ENCODE assay signal across 23 cellular contexts in the genomic region with DNA sequence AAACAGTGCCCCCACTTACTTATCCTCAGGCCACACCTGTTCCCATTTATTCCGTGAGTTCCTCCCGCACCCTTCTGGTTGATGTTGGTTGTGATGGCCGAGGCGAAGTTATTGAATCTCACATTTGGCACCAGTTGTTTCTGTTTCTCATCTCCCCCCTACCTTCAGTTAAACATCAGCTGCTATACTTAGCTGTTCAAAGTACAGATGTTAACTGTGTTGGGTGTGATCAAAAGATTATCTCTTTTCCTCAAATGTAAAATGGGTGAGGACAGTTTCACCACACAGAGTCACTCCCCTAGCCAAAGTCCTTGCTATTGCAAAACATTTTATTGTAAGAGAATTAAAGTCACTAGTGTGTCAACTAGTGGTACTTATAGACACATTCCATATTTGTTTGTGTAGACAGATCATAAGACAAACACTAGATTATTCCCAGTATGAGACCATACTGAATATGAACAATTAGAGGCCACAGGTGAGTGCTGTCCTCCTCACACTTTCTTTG. TPM values are rescaled to one million over a fixed set of nuclear protein-coding genes. Genes with fewer than 3 reads are reported as not detected.
DNase-seq lines count a peak whose midpoint lies in the region; ATAC-seq and TF ChIP-seq lines count a peak whose summit lies in the region.
"Had no signal": no experiment of that assay in that cellular context is flagged by ENCODE, and none has a peak within 500 bp of the region (broad histone marks: within the 10 kb centered on the region; RNA-seq: fewer than 3 reads in every experiment).

No MANE protein-coding gene starts in this region.

- TF ChIP-seq POLR2A in HCT116 (IDR thresholded peaks at IDR 0.05; ENCODE audit: borderline replicate concordance, extremely low read depth, insufficient read depth, insufficient read length) (no peak), transverse colon (IDR thresholded peaks at IDR 0.05) (no peak)

- WGBS in hepatocyte (ENCODE audit: low lambda C conversion rate, missing lambda C conversion rate), result 55% methylated on average over 4 of the region's 4 CpGs
- 16 to 34% methylated on average over 4 of the region's 4 CpGs for WGBS in transverse colon (ENCODE audit: low coverage in 1 of 2), 2 donors

- H2AFZ ChIP-seq in HCT116 (ENCODE audit: low read depth, low read length, poor library complexity, severe bottlenecking) (no peak overlapping the region), hepatocyte (no peak overlapping the region)

- intact Hi-C loops in HCT116 (cut with micrococcal nuclease) (no loop called here), transverse colon (cut with DNase I; ENCODE audit: low total_unique reads) (no loop called here)

- H3K27me3 ChIP-seq in HCT116 (ENCODE audit: insufficient read depth, low read length) (no peaks in the 10 kb centered on the region), RWPE2 (ENCODE audit: insufficient read depth, poor library complexity, severe bottlenecking) (no peaks in the 10 kb centered on the region), hepatocyte (no peaks in the 10 kb centered on the region), transverse colon (peaks cover 33% of the 10 kb centered on the region)
- H3K27me3 ChIP-seq: body of pancreas, pancreas had no signal

- TF ChIP-seq RAD21 in HCT116 (IDR thresholded peaks at IDR 0.05; ENCODE audit: low read depth), result no peak

- H3K4me3 ChIP-seq in HCT116 (replicated peaks in 1 of 2; ENCODE audit: low read depth in 1 of 2, low read length in 2 of 2) (peak overlapping the region; percentile 79 to 93), RWPE2 (ENCODE audit: severe bottlenecking) (peak overlapping the region; percentile 73), hepatocyte (no peak overlapping the region), transverse colon (peak overlapping the region in 1 of 4 donors; percentile 31)
- H3K4me3 ChIP-seq: body of pancreas, coronary artery, pancreas, sigmoid colon, thoracic aorta had no signal

- H3K4me1 Mint-ChIP-seq in stimulated activated naive CD8-positive, alpha-beta T cell treated with anti-CD3 and anti-CD28 coated beads, Interleukin-15, amount 100 ng/mL, for 72 hours, result peaks cover 39% of the 10 kb centered on the region

- TF ChIP-seq CTCF in HCT116 (IDR thresholded peaks at IDR 0.05 in 2 of 3, conservative IDR thresholded peaks at IDR 0.05 in 1 of 3; ENCODE audit: borderline replicate concordance in 1 of 3, insufficient read depth in 1 of 3, low read depth in 2 of 3, low read length in 2 of 3) (no peak), RWPE2 (IDR thresholded peaks at IDR 0.05; ENCODE audit: poor library complexity, severe bottlenecking) (no peak), hepatocyte (IDR thresholded peaks at IDR 0.05; ENCODE audit: poor library complexity) (no peak), transverse colon (IDR thresholded peaks at IDR 0.05) (no peak)

- H3K27ac ChIP-seq in HCT116 (ENCODE audit: low read depth, low read length) (no peak overlapping the region), RWPE2 (ENCODE audit: poor library complexity, severe bottlenecking) (peak overlapping the region; percentile 66), hepatocyte (peak overlapping the region; percentile 96), transverse colon (peak overlapping the region; percentile 85 to 90 (median 88))
- H3K27ac ChIP-seq: body of pancreas, coronary artery, pancreas, sigmoid colon, thoracic aorta had no signal

- peaks cover 8 to 26% of the 10 kb centered on the region in 2 experiments; a peak in 3 of 4 replicates for H3K4me1 ChIP-seq in HCT116 (ENCODE audit: control insufficient read depth in 1 of 2, insufficient read depth in 2 of 2, low read length in 2 of 2)
- peaks cover 36% of the 10 kb centered on the region for H3K4me1 ChIP-seq in RWPE2 (ENCODE audit: insufficient read depth, poor library complexity, severe bottlenecking)
- peaks cover 14% of the 10 kb centered on the region for H3K4me1 ChIP-seq in hepatocyte (ENCODE audit: insufficient read depth)
- H3K4me1 ChIP-seq in transverse colon, result peaks cover 0 to 18% (median 9%) of the 10 kb centered on the region in 4 donors
- H3K4me1 ChIP-seq: body of pancreas had no signal

- ATAC-seq in HCT116 (no peak), RWPE2 (ENCODE audit: low read depth) (no peak)
- ATAC-seq in stimulated activated naive CD8-positive, alpha-beta T cell treated with anti-CD3 and anti-CD28 coated beads, Interleukin-15, amount 100 ng/mL, for 72 hours, result no peak
- ATAC-seq: body of pancreas; naive thymus-derived CD4-positive, alpha-beta T cell; stimulated activated memory B cell treated with anti-CD40 and anti-IgM and Interleukin-4, amounts not matched to agents 10 μg/mL and 1 μg/mL and 100 μg/mL, for 72 hours had no signal

- in situ Hi-C loops in transverse colon (cut with MboI; ENCODE audit: low pct_ligation_motif_present in 1 of 4, low pct_unique_long_range_greater_than_20kb in 1 of 4, low sequenced_read_pairs in 3 of 4), result no loop called here

- no peak overlapping the region for H3K4me3 Mint-ChIP-seq in stimulated activated naive CD8-positive, alpha-beta T cell treated with anti-CD3 and anti-CD28 coated beads, Interleukin-15, amount 100 ng/mL, for 72 hours
- H3K4me3 Mint-ChIP-seq: activated CD4-positive, alpha-beta T cell treated with anti-CD3 and anti-CD28 coated beads, Interleukin-2, amount 10 ng/mL, durations not matched to agents 7 days and 5 days; stimulated activated memory B cell treated with anti-CD40 and anti-IgM and Interleukin-4, amounts not matched to agents 10 μg/mL and 1 μg/mL and 100 μg/mL, for 72 hours had no signal

- TF ChIP-seq EP300 in transverse colon (IDR thresholded peaks at IDR 0.05; ENCODE audit: low read depth), result no peak

- H3K27me3 Mint-ChIP-seq in stimulated activated naive CD8-positive, alpha-beta T cell treated with anti-CD3 and anti-CD28 coated beads, Interleukin-15, amount 100 ng/mL, for 72 hours, result peaks cover 75% of the 10 kb centered on the region

- peak overlapping the region; percentile 89 for H3K9ac ChIP-seq in HCT116 (ENCODE audit: low read length)

- RAD21 ChIA-PET in HCT116 (lab: Charles Lee; ENCODE audit: low non-redundant PET in 1 of 2, low total read pairs in 2 of 2, uncharacterized antibody in 2 of 2, unreplicated experiment in 2 of 2), result no interaction called here

- CTCF ChIA-PET in HCT116 (lab: Charles Lee), result interaction anchor here (0.6 to 1.7 kb wide), 2 partner anchors 26 to 61 kb away, joined by 3 to 6 read pairs; no protein-coding TSS in a partner anchor

- BruUV-seq in HCT116 (replicated peaks; lab: Mats Ljungman, UMichigan), result no TSS peak

- H3K36me3 ChIP-seq in HCT116 (ENCODE audit: control insufficient read depth in 1 of 2, insufficient read depth in 2 of 2, low read length in 2 of 2) (no peaks in the 10 kb centered on the region), RWPE2 (ENCODE audit: low read depth) (peaks cover 6% of the 10 kb centered on the region; the same call in 1 of the 2 replicates), hepatocyte (replicated peaks; ENCODE audit: insufficient read depth, low read depth) (no peaks in the 10 kb centered on the region), transverse colon (no peaks in the 10 kb centered on the region)
- H3K36me3 ChIP-seq: pancreas, sigmoid colon, thoracic aorta had no signal

- peaks cover 4% of the 10 kb centered on the region; the same call in 1 of the 2 replicates for H4K20me1 ChIP-seq in HCT116 (ENCODE audit: insufficient read depth)
- H4K20me1 ChIP-seq in hepatocyte (ENCODE audit: insufficient read depth, poor library complexity, severe bottlenecking), result no peaks in the 10 kb centered on the region

- no peak overlapping the region for H3K27ac Mint-ChIP-seq in stimulated activated naive CD8-positive, alpha-beta T cell treated with anti-CD3 and anti-CD28 coated beads, Interleukin-15, amount 100 ng/mL, for 72 hours
- H3K27ac Mint-ChIP-seq: activated CD4-positive, alpha-beta T cell treated with anti-CD3 and anti-CD28 coated beads, Interleukin-2, amount 10 ng/mL, durations not matched to agents 7 days and 5 days; activated naive CD8-positive, alpha-beta T cell treated with anti-CD3 and anti-CD28 coated beads, Interleukin-2, amount 10 ng/mL, durations not matched to agents 7 days and 5 days; activated T-helper 2 cell treated with anti-CD3 and anti-CD28 coated beads, Interferon-gamma antibody, Interleukin-2, Interleukin-4, amounts not matched to agents 10 μg/mL and 5 μg/mL and 100 μg/mL, durations not matched to agents 14 hours and 24 hours and 36 hours; naive thymus-derived CD4-positive, alpha-beta T cell; stimulated activated memory B cell treated with anti-CD40 and anti-IgM and Interleukin-4, amounts not matched to agents 10 μg/mL and 1 μg/mL and 100 μg/mL, for 72 hours had no signal

- no peaks in the 10 kb centered on the region for H3K9me3 Mint-ChIP-seq in stimulated activated naive CD8-positive, alpha-beta T cell treated with anti-CD3 and anti-CD28 coated beads, Interleukin-15, amount 100 ng/mL, for 72 hours
- H3K9me3 Mint-ChIP-seq: activated CD4-positive, alpha-beta T cell treated with anti-CD3 and anti-CD28 coated beads, Interleukin-2, amount 10 ng/mL, durations not matched to agents 7 days and 5 days; activated T-helper 2 cell treated with anti-CD3 and anti-CD28 coated beads, Interferon-gamma antibody, Interleukin-2, Interleukin-4, amounts not matched to agents 10 μg/mL and 5 μg/mL and 100 μg/mL, durations not matched to agents 14 hours and 24 hours and 36 hours; naive thymus-derived CD4-positive, alpha-beta T cell; stimulated activated memory B cell treated with anti-CD40 and anti-IgM and Interleukin-4, amounts not matched to agents 10 μg/mL and 1 μg/mL and 100 μg/mL, for 72 hours had no signal

- POLR2A ChIA-PET in HCT116 (lab: Charles Lee), result interaction anchor here (1.1 to 2.2 kb wide), 3 partner anchors 10 to 16 kb away, joined by 3 to 7 read pairs (median 4); no protein-coding TSS in a partner anchor

- H3K4me2 ChIP-seq in HCT116 (ENCODE audit: low read length) (peak overlapping the region; percentile 89), hepatocyte (peak overlapping the region; percentile 48)

- H3K9me3 ChIP-seq in HCT116 (ENCODE audit: control insufficient read depth in 1 of 2, insufficient read depth in 1 of 2, low read depth in 1 of 2, low read length in 2 of 2) (no peaks in the 10 kb centered on the region), RWPE2 (ENCODE audit: severe bottlenecking) (no peaks in the 10 kb centered on the region), hepatocyte (ENCODE audit: low read depth) (no peaks in the 10 kb centered on the region), transverse colon (no peaks in the 10 kb centered on the region)
- H3K9me3 ChIP-seq: body of pancreas, pancreas, sigmoid colon, thoracic aorta had no signal

- peaks cover 61% of the 10 kb centered on the region for H3K79me2 ChIP-seq in HCT116 (ENCODE audit: insufficient read depth, low read length)
- no peaks in the 10 kb centered on the region for H3K79me2 ChIP-seq in hepatocyte

- no peak for DNase-seq in HCT116 (ENCODE audit: low read depth, low spot score)
- no peak for DNase-seq in RWPE2 (ENCODE audit: low spot score)
- peak; percentile 44 for DNase-seq in hepatocyte (ENCODE audit: low spot score)
- no peak for DNase-seq in transverse colon
- no peak for DNase-seq in NCI-H345 treated with DMSO at 0.1 percent for 48 hours (lab: John Stamatoyannopoulos, UW; ENCODE audit: unreplicated experiment)
- DNase-seq in stimulated activated naive CD8-positive, alpha-beta T cell treated with anti-CD3 and anti-CD28 coated beads, Interleukin-15, amount 100 ng/mL, for 72 hours, result no peak
- DNase-seq in D341Med (ENCODE audit: low spot score), result no peak
- DNase-seq: activated CD4-positive, alpha-beta T cell treated with anti-CD3 and anti-CD28 coated beads, Interleukin-2, amount 10 ng/mL, durations not matched to agents 7 days and 5 days; activated naive CD8-positive, alpha-beta T cell treated with anti-CD3 and anti-CD28 coated beads, Interleukin-2, amount 10 ng/mL, durations not matched to agents 7 days and 5 days; body of pancreas; hippocampal formation; IMR-90; naive thymus-derived CD4-positive, alpha-beta T cell; NCI-H187 treated with DMSO at 0.1 percent for 48 hours; NCI-H774; pancreas; sigmoid colon had no signal

- H3K9me2 ChIP-seq in HCT116 (ENCODE audit: insufficient read depth) (no peaks in the 10 kb centered on the region), hepatocyte (replicated peaks; ENCODE audit: insufficient read depth) (no peaks in the 10 kb centered on the region)

RNA-seq across cellular contexts. Expression of gene PRSS3, which starts 43.2 kb away (rescaled TPM):
- total RNA-seq in HCT116 (2021; ENCODE audit: unreplicated experiment) (66.3 TPM), hepatocyte (3.5 TPM in 1 of 2 replicates, not detected in the other), transverse colon (100 to 1,000 TPM in 3 of 4 donors, 10 to 100 TPM in 1; 42.2 to 298 (median 113) TPM)
- polyA plus RNA-seq in HCT116 (2012), result 138 and 146 TPM in 2 replicates
- 1.5 and 1.6 TPM in 2 replicates for polyA plus RNA-seq in hepatocyte
- total RNA-seq: activated CD4-positive, alpha-beta T cell treated with anti-CD3 and anti-CD28 coated beads, Interleukin-2, amount 10 ng/mL, durations not matched to agents 7 days and 5 days; activated naive CD8-positive, alpha-beta T cell treated with anti-CD3 and anti-CD28 coated beads, Interleukin-2, amount 10 ng/mL, durations not matched to agents 7 days and 5 days; activated T-helper 2 cell treated with anti-CD3 and anti-CD28 coated beads, Interferon-gamma antibody, Interleukin-2, Interleukin-4, amounts not matched to agents 10 μg/mL and 5 μg/mL and 100 μg/mL, durations not matched to agents 14 hours and 24 hours and 36 hours; OCI-LY7; T-helper 1 cell treated with Interleukin-12 subunit alpha and Interleukin-12 subunit beta and Interleukin-4 antibody, amounts not matched to agents 30 ng/mL and 1 ng/mL, for 36 hours had no signal
- polyA plus RNA-seq: naive thymus-derived CD4-positive, alpha-beta T cell had no signal
